ENCODE assay signal across 20 cellular contexts in the genomic region with DNA sequence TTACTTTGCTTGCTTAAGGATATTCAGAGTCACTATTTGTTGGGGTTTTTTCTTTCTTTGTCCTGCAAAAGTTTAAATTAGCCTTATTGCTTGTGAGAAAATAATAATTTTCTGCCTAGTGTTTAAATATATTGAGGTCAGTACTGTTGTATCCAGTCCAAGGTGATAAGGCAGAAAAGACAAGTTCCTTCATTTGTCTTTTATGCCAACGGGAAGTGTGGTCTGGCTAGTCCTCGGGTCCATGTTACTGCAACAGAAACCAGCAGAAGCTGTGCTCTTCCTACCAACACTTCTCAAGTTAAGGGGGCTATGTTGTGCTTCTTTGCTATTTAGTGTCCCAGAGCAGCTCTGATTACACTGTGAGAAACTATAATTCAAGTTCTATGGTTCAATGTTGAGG.
"Had no signal": no experiment of that assay in that cellular context is flagged by ENCODE, and none has a peak within 500 bp of the region (broad histone marks: within the 10 kb centered on the region; RNA-seq: fewer than 3 reads in every experiment).

No MANE protein-coding gene starts in this region.

- H3K27ac ChIP-seq: foreskin keratinocyte, left lung, neural progenitor cell, parathyroid adenoma, prostate gland, right lobe of liver, testis had no signal

- ATAC-seq: foreskin keratinocyte; natural killer cell treated with Interleukin-12 subunit alpha and Interleukin-12 subunit beta and Interleukin-15 and Interleukin-18, amount 100 ng/mL, for 72 hours; right lobe of liver; stimulated activated memory B cell treated with anti-CD40 and anti-IgM and Interleukin-4, amounts not matched to agents 10 μg/mL and 1 μg/mL and 100 μg/mL, for 72 hours had no signal

- H3K27me3 ChIP-seq: foreskin keratinocyte, left lung, neural progenitor cell, right lobe of liver, testis had no signal

- H3K4me2 ChIP-seq: neural progenitor cell had no signal

- H3K79me2 ChIP-seq: parathyroid adenoma had no signal

- H3K36me3 ChIP-seq: left lung, neural progenitor cell, prostate gland, right lobe of liver had no signal

- H3K9ac ChIP-seq: neural progenitor cell, parathyroid adenoma had no signal

- H3K4me1 ChIP-seq: foreskin keratinocyte, left lung, parathyroid adenoma, prostate gland, right lobe of liver, testis had no signal

- H2AFZ ChIP-seq: neural progenitor cell, parathyroid adenoma had no signal

- H3K4me3 ChIP-seq: left lung, lung, neural progenitor cell, prostate gland, right lobe of liver, testis had no signal

- DNase-seq: effector CD4-positive, alpha-beta T cell; endodermal cell; erythroblast; foreskin keratinocyte; islet precursor cell; left lung; mesenchymal stem cell; midbrain; nucleus accumbens; right lobe of liver; stimulated activated CD4-positive, alpha-beta T cell treated with anti-CD3 and anti-CD28 coated beads, Interleukin-4, amount 100 ng/mL, for 1 hour; stimulated activated CD8-positive, alpha-beta memory T cell treated with anti-CD3 and anti-CD28 coated beads, Interleukin-4, amount 100 ng/mL, for 48 hours; testis; trophoblast cell had no signal

- H3K9me3 ChIP-seq: left lung, prostate gland, right lobe of liver, testis had no signal
